Comparison of ENCODE assay signal across 10 cellular contexts in genomic region chr6:132132420-132132819, GRCh38.
A peak's percentile ranks its signal among the peaks of the same experiment; 100 is the strongest.
DNase-seq lines count a peak whose midpoint lies in the region; ATAC-seq and TF ChIP-seq lines count a peak whose summit lies in the region.
"Had no signal": no experiment of that assay in that cellular context is flagged by ENCODE, and none has a peak within 500 bp of the region (broad histone marks: within the 10 kb centered on the region; RNA-seq: fewer than 3 reads in every experiment).

No MANE protein-coding gene starts in this region.

- H3K4me3 ChIP-seq in GM23338 (no peak overlapping the region), brain microvascular endothelial cell (ENCODE audit: low read depth, low read length) (no peak overlapping the region), right atrium auricular region (peak overlapping the region; percentile 7 to 10), skeletal muscle cell (ENCODE audit: low read depth, low read length) (no peak overlapping the region)

- no peaks in the 10 kb centered on the region for H3K36me3 Mint-ChIP-seq in GM23338 (ENCODE audit: low read depth)
- no peaks in the 10 kb centered on the region for H3K36me3 Mint-ChIP-seq in activated naive CD4-positive, alpha-beta T cell treated with anti-CD3 and anti-CD28 coated beads, Interleukin-2, amount 50 U/mL, for 72 hours
- no peaks in the 10 kb centered on the region for H3K36me3 Mint-ChIP-seq in natural killer cell treated with Interleukin-12 subunit alpha and Interleukin-12 subunit beta and Interleukin-15 and Interleukin-18, amount 100 ng/mL, for 72 hours

- H3K4me2 ChIP-seq in GM23338 = peak overlapping the region; percentile 21

- H3K4me3 Mint-ChIP-seq in GM23338 = no peak overlapping the region
- H3K4me3 Mint-ChIP-seq in natural killer cell treated with Interleukin-12 subunit alpha and Interleukin-12 subunit beta and Interleukin-15 and Interleukin-18, amount 100 ng/mL, for 72 hours = no peak overlapping the region

- H3K9me2 ChIP-seq in GM23338 (ENCODE audit: insufficient read depth) = 0 out of 2 replicates have a peak, but pooled peaks cover 3% of the 10 kb centered on the region

- H3K36me3 ChIP-seq in GM23338 (ENCODE audit: insufficient read depth) (no peaks in the 10 kb centered on the region), brain microvascular endothelial cell (replicated peaks) (no peaks in the 10 kb centered on the region), right atrium auricular region (no peaks in the 10 kb centered on the region)

- no peak overlapping the region for H3K27ac Mint-ChIP-seq in GM23338
- no peak overlapping the region for H3K27ac Mint-ChIP-seq in activated naive CD4-positive, alpha-beta T cell treated with anti-CD3 and anti-CD28 coated beads, Interleukin-2, amount 50 U/mL, for 72 hours
- no peak overlapping the region for H3K27ac Mint-ChIP-seq in natural killer cell treated with Interleukin-12 subunit alpha and Interleukin-12 subunit beta and Interleukin-15 and Interleukin-18, amount 100 ng/mL, for 72 hours

- no peaks in the 10 kb centered on the region for H3K79me2 ChIP-seq in GM23338 (replicated peaks; ENCODE audit: insufficient read depth)

- no peak for ATAC-seq in GM23338
- no peak for ATAC-seq in activated naive CD4-positive, alpha-beta T cell treated with anti-CD3 and anti-CD28 coated beads, Interleukin-2, amount 50 U/mL, for 72 hours
- ATAC-seq in natural killer cell treated with Interleukin-12 subunit alpha and Interleukin-12 subunit beta and Interleukin-15 and Interleukin-18, amount 100 ng/mL, for 72 hours = no peak
- no peak for ATAC-seq in GM21576 (IDR thresholded peaks at IDR 0.05; ENCODE audit: unreplicated experiment)
- no peak for ATAC-seq in GM18858 (IDR thresholded peaks at IDR 0.05; ENCODE audit: unreplicated experiment)

- H3K27me3 ChIP-seq in GM23338 (ENCODE audit: insufficient read depth) (no peaks in the 10 kb centered on the region), brain microvascular endothelial cell (replicated peaks) (no peaks in the 10 kb centered on the region), right atrium auricular region (no peaks in the 10 kb centered on the region)

- H3F3A ChIP-seq in GM23338 (replicated peaks; ENCODE audit: low read depth) = no peaks in the 10 kb centered on the region

- H3K4me1 Mint-ChIP-seq in GM23338 = peaks cover 36% of the 10 kb centered on the region
- H3K4me1 Mint-ChIP-seq in natural killer cell treated with Interleukin-12 subunit alpha and Interleukin-12 subunit beta and Interleukin-15 and Interleukin-18, amount 100 ng/mL, for 72 hours (ENCODE audit: low read depth in 2 of 2) = no peaks in the 10 kb centered on the region

- no peaks in the 10 kb centered on the region for H3K9me3 ChIP-seq in right atrium auricular region

- H3K27me3 Mint-ChIP-seq in GM23338 (ENCODE audit: insufficient read depth, low read depth, poor library complexity) = no peaks in the 10 kb centered on the region
- peaks cover 3 to 6% of the 10 kb centered on the region in 2 donors for H3K27me3 Mint-ChIP-seq in natural killer cell treated with Interleukin-12 subunit alpha and Interleukin-12 subunit beta and Interleukin-15 and Interleukin-18, amount 100 ng/mL, for 72 hours

- no peaks in the 10 kb centered on the region for H4K20me1 ChIP-seq in GM23338 (replicated peaks; ENCODE audit: insufficient read depth)

- H3K4me1 ChIP-seq in GM23338 (ENCODE audit: insufficient read depth) (peaks cover 39% of the 10 kb centered on the region), right atrium auricular region (peaks cover 0 to 40% of the 10 kb centered on the region in 2 donors)

- TF ChIP-seq CTCF in GM23338 (conservative IDR thresholded peaks at IDR 0.05; ENCODE audit: low read depth in 2 of 2) (no peak), brain microvascular endothelial cell (IDR thresholded peaks at IDR 0.05; ENCODE audit: low read depth, low read length, missing control alignments) (no peak), right atrium auricular region (IDR thresholded peaks at IDR 0.05) (no peak)

- in situ Hi-C loops in brain microvascular endothelial cell (cut with HindIII; ENCODE audit: low pct_ligation_motif_present, low sequenced_read_pairs) = no loop called here

- H3K9me3 Mint-ChIP-seq in GM23338 = no peaks in the 10 kb centered on the region
- no peaks in the 10 kb centered on the region for H3K9me3 Mint-ChIP-seq in activated naive CD4-positive, alpha-beta T cell treated with anti-CD3 and anti-CD28 coated beads, Interleukin-2, amount 50 U/mL, for 72 hours
- H3K9me3 Mint-ChIP-seq in natural killer cell treated with Interleukin-12 subunit alpha and Interleukin-12 subunit beta and Interleukin-15 and Interleukin-18, amount 100 ng/mL, for 72 hours = peaks cover 1% of the 10 kb centered on the region

- H2AFZ ChIP-seq in GM23338 = peak overlapping the region; percentile 53; the same call in 1 of the 2 replicates

- DNase-seq in GM23338 (ENCODE audit: low spot score) = no peak
- DNase-seq in brain microvascular endothelial cell = peak; percentile 87
- no peak for DNase-seq in right atrium auricular region (ENCODE audit: low spot score)
- DNase-seq in skeletal muscle cell (ENCODE audit: low read depth) = peak; percentile 21
- DNase-seq in activated naive CD4-positive, alpha-beta T cell treated with anti-CD3 and anti-CD28 coated beads, Interleukin-2, amount 50 U/mL, for 72 hours (ENCODE audit: low spot score in 2 of 2) = no peak
- no peak for DNase-seq in natural killer cell treated with Interleukin-12 subunit alpha and Interleukin-12 subunit beta and Interleukin-15 and Interleukin-18, amount 100 ng/mL, for 72 hours (ENCODE audit: low spot score)
- DNase-seq: activated naive CD4-positive, alpha-beta T cell treated with Interleukin-2 at 50 U/mL for 16 hours; stimulated activated naive CD4-positive, alpha-beta T cell had no signal

- H3K27ac ChIP-seq in GM23338 (ENCODE audit: low read depth) (no peak overlapping the region), brain microvascular endothelial cell (peak overlapping the region; percentile 98), right atrium auricular region (peak overlapping the region; percentile 86 to 95)

TF ChIP-seq in GM23338, 12 proteins besides CTCF, POLR2A, EP300 and RAD21 (continues in another document):
- TF ChIP-seq EZH2phosphoT487 (IDR thresholded peaks at IDR 0.05; ENCODE audit: unreplicated experiment) (no peak), ZNF114 (CRISPR knock-in tag; IDR thresholded peaks at IDR 0.05) (no peak), JUNB (IDR thresholded peaks at IDR 0.05; ENCODE audit: unreplicated experiment) (no peak), ZNF462 (CRISPR knock-in tag; IDR thresholded peaks at IDR 0.05) (no peak), ZNF331 (CRISPR knock-in tag; IDR thresholded peaks at IDR 0.05; ENCODE audit: low read depth) (no peak), NANOG (IDR thresholded peaks at IDR 0.05; ENCODE audit: borderline replicate concordance) (no peak)

Comparison
In these comparisons a context has a peak if more than half of its experiments do, and no peak if none do; other contexts are left out.
1. DNase-seq: peak in brain microvascular endothelial cell (single experiment) and skeletal muscle cell (single experiment); none in GM23338 (single experiment), right atrium auricular region (single experiment), activated naive CD4-positive, alpha-beta T cell treated with anti-CD3 and anti-CD28 coated beads, Interleukin-2, amount 50 U/mL, for 72 hours (0 of 2) and natural killer cell treated with Interleukin-12 subunit alpha and Interleukin-12 subunit beta and Interleukin-15 and Interleukin-18, amount 100 ng/mL, for 72 hours (single experiment).
2. H3K4me3 ChIP-seq: peak in right atrium auricular region (2 of 2); none in GM23338 (single experiment), brain microvascular endothelial cell (single experiment) and skeletal muscle cell (single experiment).